Comparison of ENCODE assay signal across 1 cellular context in the genomic region with DNA sequence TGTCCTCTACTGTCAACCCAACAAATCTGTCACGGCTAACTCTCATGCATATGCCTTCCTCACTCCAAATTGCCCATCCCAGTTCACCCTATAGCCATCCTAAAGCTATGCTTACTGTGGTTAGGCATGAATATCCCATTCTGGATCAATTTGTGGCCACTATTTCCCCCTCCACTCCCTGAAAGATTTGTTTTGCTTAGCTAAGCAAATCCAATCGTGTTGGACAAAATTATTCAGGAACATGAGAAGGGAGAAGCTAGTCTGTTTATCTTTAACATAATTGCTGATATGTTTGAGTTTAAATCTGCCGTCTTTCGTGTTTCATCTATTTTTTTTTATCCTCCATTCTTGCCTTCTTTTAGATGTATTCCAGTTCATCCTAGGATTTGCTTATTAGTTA.
TF ChIP-seq lines count a peak whose summit lies in the region.

No MANE protein-coding gene starts in this region.

TF ChIP-seq in HepG2, 621 proteins besides CTCF, POLR2A, EP300 and RAD21:
- TF ChIP-seq JDP2 (CRISPR knock-in tag; IDR thresholded peaks at IDR 0.05; ENCODE audit: borderline replicate concordance) (no peak), TCF7L2 (IDR thresholded peaks at IDR 0.05; ENCODE audit: low read depth, low read length) (no peak), MAFK (conservative IDR thresholded peaks at IDR 0.05 in 1 of 2, IDR thresholded peaks at IDR 0.05 in 1 of 2; ENCODE audit: low read length in 2 of 2) (peak; percentile 95 to 98), MAFF (IDR thresholded peaks at IDR 0.05; ENCODE audit: low read depth, low read length) (peak; percentile 95), ZNF460 (CRISPR knock-in tag; IDR thresholded peaks at IDR 0.05; ENCODE audit: borderline replicate concordance) (no peak)
